ENCODE assay signal across 9 cellular contexts in the genomic region with DNA sequence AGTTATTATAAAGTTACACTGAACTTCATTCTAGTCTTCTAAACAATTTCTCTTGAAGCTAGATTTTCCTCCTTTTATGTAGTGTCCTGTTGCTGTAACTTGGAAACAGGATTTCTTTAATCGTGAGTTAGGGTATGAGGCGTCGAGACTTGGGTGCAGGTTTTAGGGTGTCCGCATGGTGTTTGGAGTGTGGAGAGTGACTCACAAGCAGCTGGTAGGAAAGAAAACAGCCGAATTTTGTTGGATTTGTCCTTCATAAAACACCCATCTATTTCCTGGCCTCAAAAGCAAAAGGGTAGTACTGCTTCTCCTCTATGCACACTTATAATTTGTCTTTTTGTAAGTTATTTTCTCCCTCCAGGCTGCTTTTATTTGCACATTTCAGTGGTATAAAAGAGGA. TPM values are rescaled to one million over a fixed set of nuclear protein-coding genes. Genes with fewer than 3 reads are reported as not detected.
A peak's percentile ranks its signal among the peaks of the same experiment; 100 is the strongest.
DNase-seq lines count a peak whose midpoint lies in the region; ATAC-seq and TF ChIP-seq lines count a peak whose summit lies in the region.
"Had no signal": no experiment of that assay in that cellular context is flagged by ENCODE, and none has a peak within 500 bp of the region (broad histone marks: within the 10 kb centered on the region; RNA-seq: fewer than 3 reads in every experiment).

No MANE protein-coding gene starts in this region.

- H3K27me3 ChIP-seq in GM23338 (ENCODE audit: insufficient read depth) = no peaks in the 10 kb centered on the region
- H3K27me3 ChIP-seq in neural progenitor cell = peaks cover 18% of the 10 kb centered on the region

- DNase-seq in GM23338 (ENCODE audit: low spot score) = no peak
- DNase-seq in NAMALWA (ENCODE audit: low spot score) = peak; percentile 17
- no peak for DNase-seq in central memory CD8-positive, alpha-beta T cell (ENCODE audit: low spot score in 2 of 2)
- no peak for DNase-seq in neural progenitor cell (ENCODE audit: low spot score)
- DNase-seq in NCI-H146 treated with DMSO at 0.1 percent for 48 hours (lab: John Stamatoyannopoulos, UW; ENCODE audit: unreplicated experiment) = no peak
- no peak for DNase-seq in NCI-H2107 treated with DMSO at 0.1 percent for 48 hours (lab: John Stamatoyannopoulos, UW; ENCODE audit: unreplicated experiment)
- DNase-seq: NCI-H524; stimulated activated CD4-positive, alpha-beta T cell treated with anti-CD3 and anti-CD28 coated beads, Interleukin-15, amount 100 ng/mL, for 24 hours had no signal

- H3K9me3 Mint-ChIP-seq in GM23338 = no peaks in the 10 kb centered on the region
- H3K9me3 Mint-ChIP-seq in central memory CD8-positive, alpha-beta T cell = no peaks in the 10 kb centered on the region
- no peaks in the 10 kb centered on the region for H3K9me3 Mint-ChIP-seq in neural progenitor cell

- H3K4me3 Mint-ChIP-seq in GM23338 = peak overlapping the region; percentile 96
- H3K4me3 Mint-ChIP-seq in central memory CD8-positive, alpha-beta T cell = peak overlapping the region; percentile 85
- peak overlapping the region; percentile 97 for H3K4me3 Mint-ChIP-seq in neural progenitor cell

- H3K4me1 ChIP-seq in GM23338 (ENCODE audit: insufficient read depth) (peaks cover 11% of the 10 kb centered on the region), neural progenitor cell (peaks cover 6% of the 10 kb centered on the region)

- no peak overlapping the region for H3K9ac ChIP-seq in neural progenitor cell

- no peak for TF ChIP-seq CTCF in GM23338 (conservative IDR thresholded peaks at IDR 0.05; ENCODE audit: low read depth in 2 of 2)
- no peak for TF ChIP-seq CTCF in neural progenitor cell (IDR thresholded peaks at IDR 0.05)

- ATAC-seq in GM23338 (no peak), GM18858 (IDR thresholded peaks at IDR 0.05; ENCODE audit: unreplicated experiment) (no peak)
- ATAC-seq in central memory CD8-positive, alpha-beta T cell (replicated peaks; ENCODE audit: extremely low read depth, poor library complexity, severe bottlenecking) = no peak

- H3K4me3 ChIP-seq in GM23338 (peak overlapping the region; percentile 87), neural progenitor cell (peak overlapping the region; percentile 80)

- H3K27me3 Mint-ChIP-seq in GM23338 (ENCODE audit: insufficient read depth, low read depth, poor library complexity) (peaks cover 15% of the 10 kb centered on the region), neural progenitor cell (ENCODE audit: insufficient read depth, low read depth) (peaks cover 2% of the 10 kb centered on the region)
- H3K27me3 Mint-ChIP-seq in central memory CD8-positive, alpha-beta T cell = peaks cover 16% of the 10 kb centered on the region

- H2AFZ ChIP-seq in GM23338 = no peak overlapping the region
- no peak overlapping the region for H2AFZ ChIP-seq in neural progenitor cell (replicated peaks)

- H3K4me1 Mint-ChIP-seq in GM23338 (peaks cover 7% of the 10 kb centered on the region), neural progenitor cell (peaks cover 27% of the 10 kb centered on the region)
- H3K4me1 Mint-ChIP-seq in central memory CD8-positive, alpha-beta T cell = peaks cover 29% of the 10 kb centered on the region

- H3K27ac ChIP-seq in GM23338 (ENCODE audit: low read depth) (no peak overlapping the region), neural progenitor cell (no peak overlapping the region)

- H3F3A ChIP-seq in GM23338 (replicated peaks; ENCODE audit: low read depth) = no peaks in the 10 kb centered on the region
- H3F3A ChIP-seq in neural progenitor cell (ENCODE audit: low read depth) = no peaks in the 10 kb centered on the region

- H3K36me3 Mint-ChIP-seq in GM23338 (ENCODE audit: low read depth) = no peaks in the 10 kb centered on the region
- H3K36me3 Mint-ChIP-seq in central memory CD8-positive, alpha-beta T cell (ENCODE audit: insufficient read depth) = peaks cover 8% of the 10 kb centered on the region
- no peaks in the 10 kb centered on the region for H3K36me3 Mint-ChIP-seq in neural progenitor cell

- H3K27ac Mint-ChIP-seq in GM23338 (no peak overlapping the region), neural progenitor cell (no peak overlapping the region)
- no peak overlapping the region for H3K27ac Mint-ChIP-seq in central memory CD8-positive, alpha-beta T cell (ENCODE audit: low read depth)

- H3K36me3 ChIP-seq in GM23338 (ENCODE audit: insufficient read depth) (no peaks in the 10 kb centered on the region), neural progenitor cell (no peaks in the 10 kb centered on the region)

- H4K20me1 ChIP-seq in GM23338 (replicated peaks; ENCODE audit: insufficient read depth) (peaks cover 23% of the 10 kb centered on the region; the same call in 1 of the 2 replicates), neural progenitor cell (ENCODE audit: low read depth) (peaks cover 23% of the 10 kb centered on the region)

- no peaks in the 10 kb centered on the region for H3K9me3 ChIP-seq in neural progenitor cell (ENCODE audit: low read depth)

- H3K4me2 ChIP-seq in GM23338 (peak overlapping the region; percentile 91), neural progenitor cell (peak overlapping the region; percentile 79)

- H3K79me2 ChIP-seq in GM23338 (replicated peaks; ENCODE audit: insufficient read depth) (peaks cover 61% of the 10 kb centered on the region), neural progenitor cell (ENCODE audit: low read depth) (peaks cover 59% of the 10 kb centered on the region)

- no peaks in the 10 kb centered on the region for H3K9me2 ChIP-seq in GM23338 (ENCODE audit: insufficient read depth)

TF ChIP-seq in GM23338, 12 proteins besides CTCF, POLR2A, EP300 and RAD21 (continues in another document):
- TF ChIP-seq, protein P1, sequence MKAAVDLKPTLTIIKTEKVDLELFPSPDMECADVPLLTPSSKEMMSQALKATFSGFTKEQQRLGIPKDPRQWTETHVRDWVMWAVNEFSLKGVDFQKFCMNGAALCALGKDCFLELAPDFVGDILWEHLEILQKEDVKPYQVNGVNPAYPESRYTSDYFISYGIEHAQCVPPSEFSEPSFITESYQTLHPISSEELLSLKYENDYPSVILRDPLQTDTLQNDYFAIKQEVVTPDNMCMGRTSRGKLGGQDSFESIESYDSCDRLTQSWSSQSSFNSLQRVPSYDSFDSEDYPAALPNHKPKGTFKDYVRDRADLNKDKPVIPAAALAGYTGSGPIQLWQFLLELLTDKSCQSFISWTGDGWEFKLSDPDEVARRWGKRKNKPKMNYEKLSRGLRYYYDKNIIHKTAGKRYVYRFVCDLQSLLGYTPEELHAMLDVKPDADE (IDR thresholded peaks at IDR 0.05) = no peak
- no peak for TF ChIP-seq NANOG (IDR thresholded peaks at IDR 0.05; ENCODE audit: borderline replicate concordance)

RNA-seq across cellular contexts. Expression of a gene that starts 1.6 kb away (rescaled TPM):
- total RNA-seq in GM23338 (2014; rRNA removed; shearing (Covaris generic)) = 33.0 and 38.0 TPM in 2 replicates
- 7.0 and 9.5 TPM in 2 replicates for polyA plus RNA-seq in GM23338 (2016; fragmentation: Nextera tagmentation; extraction: Ambion mirVana)
- 7.4 and 19.9 TPM in 2 replicates for total RNA-seq in neural progenitor cell (ENCODE audit: low replicate concordance)
